10 cellular contexts compared by ENCODE assay signal in genomic region chr15:77506311-77507150, GRCh38.
A peak's percentile ranks its signal among the peaks of the same experiment; 100 is the strongest.
DNase-seq lines count a peak whose midpoint lies in the region; ATAC-seq and TF ChIP-seq lines count a peak whose summit lies in the region.
"Had no signal": no experiment of that assay in that cellular context is flagged by ENCODE, and none has a peak within 500 bp of the region (broad histone marks: within the 10 kb centered on the region; RNA-seq: fewer than 3 reads in every experiment).

No MANE protein-coding gene starts in this region.

- no peaks in the 10 kb centered on the region for H3K36me3 Mint-ChIP-seq in dendritic cell treated with granulocyte-macrophage colony-stimulating factor and Interleukin-4, amounts not matched to agents 40 ng/mL and 50 ng/mL, for 4 days (ENCODE audit: low read depth)
- no peaks in the 10 kb centered on the region for H3K36me3 Mint-ChIP-seq in activated naive CD4-positive, alpha-beta T cell treated with anti-CD3 and anti-CD28 coated beads for 36 hours (ENCODE audit: low read depth)

- 37 to 45% methylated on average over 20 of the region's 20 CpGs for WGBS in upper lobe of left lung, 2 donors

- H3K4me1 Mint-ChIP-seq in dendritic cell treated with granulocyte-macrophage colony-stimulating factor and Interleukin-4, amounts not matched to agents 40 ng/mL and 50 ng/mL, for 4 days (ENCODE audit: low read depth): peaks cover 33% of the 10 kb centered on the region
- H3K4me1 Mint-ChIP-seq in activated naive CD4-positive, alpha-beta T cell treated with anti-CD3 and anti-CD28 coated beads for 36 hours (ENCODE audit: low read depth): peaks cover 16% of the 10 kb centered on the region

- H3K9me3 Mint-ChIP-seq in dendritic cell treated with granulocyte-macrophage colony-stimulating factor and Interleukin-4, amounts not matched to agents 40 ng/mL and 50 ng/mL, for 4 days: no peaks in the 10 kb centered on the region
- no peaks in the 10 kb centered on the region for H3K9me3 Mint-ChIP-seq in activated naive CD4-positive, alpha-beta T cell treated with anti-CD3 and anti-CD28 coated beads for 36 hours

- CTCF ChIA-PET in activated naive CD4-positive, alpha-beta T cell treated with anti-CD3 and anti-CD28 coated beads for 36 hours (lab: Charles Lee): interaction anchor here (1.9 kb wide), 1 partner anchor 10 kb away, joined by 5 read pairs; no protein-coding TSS in a partner anchor

- DNase-seq in NCI-H187 treated with DMSO at 0.1 percent for 48 hours (lab: John Stamatoyannopoulos, UW) (peak; percentile 16), NCI-H187 (lab: John Stamatoyannopoulos, UW) (no peak), lung microvascular endothelial cell (ENCODE audit: low read depth in 2 of 2) (peak; percentile 65 to 80), upper lobe of left lung (peak; percentile 45 to 74), T-helper 9 cell (no peak)
- no peak for DNase-seq in activated naive CD4-positive, alpha-beta T cell treated with anti-CD3 and anti-CD28 coated beads for 36 hours
- DNase-seq: stimulated activated CD4-positive, alpha-beta T cell treated with anti-CD3 and anti-CD28 coated beads, Interleukin-2, amount 100 ng/mL, for 24 hours had no signal

- peak overlapping the region; percentile 85 for H3K27ac Mint-ChIP-seq in dendritic cell treated with granulocyte-macrophage colony-stimulating factor and Interleukin-4, amounts not matched to agents 40 ng/mL and 50 ng/mL, for 4 days
- H3K27ac Mint-ChIP-seq in activated naive CD4-positive, alpha-beta T cell treated with anti-CD3 and anti-CD28 coated beads for 36 hours: no peak overlapping the region

- H3K4me1 ChIP-seq in upper lobe of left lung: peaks cover 41 to 71% (median 52%) of the 10 kb centered on the region in 4 donors
- H3K4me1 ChIP-seq: A549 had no signal

- no peak overlapping the region for H3K4me3 Mint-ChIP-seq in dendritic cell treated with granulocyte-macrophage colony-stimulating factor and Interleukin-4, amounts not matched to agents 40 ng/mL and 50 ng/mL, for 4 days
- H3K4me3 Mint-ChIP-seq in activated naive CD4-positive, alpha-beta T cell treated with anti-CD3 and anti-CD28 coated beads for 36 hours: no peak overlapping the region

- no peak for TF ChIP-seq POLR2A in upper lobe of left lung (IDR thresholded peaks at IDR 0.05)

- TF ChIP-seq EP300 in upper lobe of left lung (IDR thresholded peaks at IDR 0.05): peak in 2 of 4 donors; percentile 4 to 64

- ATAC-seq in upper lobe of left lung (ENCODE audit: low FRiP score in 2 of 2) (peak; percentile 60 to 78), SK-N-SH treated with all-trans-retinoic acid at 6 μM for 48 hours (no peak)
- ATAC-seq: A549 had no signal

- H3K4me3 ChIP-seq in upper lobe of left lung: no peak overlapping the region
- H3K4me3 ChIP-seq: A549 had no signal

- H3K27me3 ChIP-seq in upper lobe of left lung: no peaks in the 10 kb centered on the region

- intact Hi-C loops in dendritic cell treated with granulocyte-macrophage colony-stimulating factor and Interleukin-4, amounts not matched to agents 40 ng/mL and 50 ng/mL, for 4 days (cut with micrococcal nuclease): no loop called here
- intact Hi-C loops in activated naive CD4-positive, alpha-beta T cell treated with anti-CD3 and anti-CD28 coated beads for 36 hours (cut with micrococcal nuclease): no loop called here

- H3K9me3 ChIP-seq in upper lobe of left lung: no peaks in the 10 kb centered on the region
- H3K9me3 ChIP-seq: A549 had no signal

- peaks cover 21% of the 10 kb centered on the region for H3K27me3 Mint-ChIP-seq in dendritic cell treated with granulocyte-macrophage colony-stimulating factor and Interleukin-4, amounts not matched to agents 40 ng/mL and 50 ng/mL, for 4 days
- H3K27me3 Mint-ChIP-seq in activated naive CD4-positive, alpha-beta T cell treated with anti-CD3 and anti-CD28 coated beads for 36 hours (ENCODE audit: low read depth): no peaks in the 10 kb centered on the region

- TF ChIP-seq CTCF in upper lobe of left lung (IDR thresholded peaks at IDR 0.05): peak in 5 of 6 experiments; percentile 18 to 50 (median 27)

- peak overlapping the region; percentile 80 to 88 (median 84) for H3K27ac ChIP-seq in upper lobe of left lung
- H3K27ac ChIP-seq: A549 had no signal

- no peaks in the 10 kb centered on the region for H3K36me3 ChIP-seq in upper lobe of left lung

TF ChIP-seq in SK-N-SH treated with all-trans-retinoic acid at 6 μM for 48 hours, 23 proteins besides CTCF, POLR2A, EP300 and RAD21:
- TF ChIP-seq TSHZ2 (CRISPR knock-in tag; IDR thresholded peaks at IDR 0.05) (no peak), OSR1 (CRISPR knock-in tag; IDR thresholded peaks at IDR 0.05) (no peak), ZNF70 (CRISPR knock-in tag; IDR thresholded peaks at IDR 0.05) (no peak), CSDC2 (CRISPR knock-in tag; IDR thresholded peaks at IDR 0.05) (no peak), BACH2 (CRISPR knock-in tag; IDR thresholded peaks at IDR 0.05; ENCODE audit: borderline replicate concordance) (no peak)

Comparison
In these comparisons a context has a peak if more than half of its experiments do, and no peak if none do; other contexts are left out.
1. DNase-seq: peak in NCI-H187 treated with DMSO at 0.1 percent for 48 hours (single experiment), lung microvascular endothelial cell (2 of 2) and upper lobe of left lung (2 of 2); none in NCI-H187 (0 of 2), T-helper 9 cell (single experiment) and activated naive CD4-positive, alpha-beta T cell treated with anti-CD3 and anti-CD28 coated beads for 36 hours (single experiment).